Comparison of ENCODE assay signal across 17 cellular contexts in the genomic region with DNA sequence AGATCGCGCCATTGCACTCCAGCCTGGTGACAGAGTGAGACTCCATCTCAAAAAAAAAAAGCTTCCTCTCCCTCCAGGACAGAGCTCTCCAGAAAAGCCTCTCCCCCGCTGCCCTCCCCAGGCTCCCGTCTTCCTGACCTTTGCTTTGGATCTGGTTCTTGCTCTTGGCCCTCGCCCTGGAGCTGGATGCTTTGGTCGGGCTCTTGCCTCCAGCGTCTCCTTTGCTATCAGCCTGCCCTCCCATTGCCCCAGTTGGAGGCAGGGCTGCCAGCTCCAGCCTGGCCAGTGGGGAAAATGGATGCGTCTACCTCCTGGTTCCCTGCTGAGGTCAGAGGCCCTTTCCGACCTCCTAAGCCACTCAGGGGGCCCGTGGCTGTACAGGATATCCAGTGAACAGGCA. TPM values are rescaled to one million over a fixed set of nuclear protein-coding genes. Genes with fewer than 3 reads are reported as not detected.
DNase-seq lines count a peak whose midpoint lies in the region; ATAC-seq, FAIRE-seq and TF ChIP-seq lines count a peak whose summit lies in the region.
"Had no signal": no experiment of that assay in that cellular context is flagged by ENCODE, and none has a peak within 500 bp of the region (broad histone marks: within the 10 kb centered on the region; RNA-seq: fewer than 3 reads in every experiment).

No MANE protein-coding gene starts in this region.

- H3K9me3 ChIP-seq in right atrium auricular region (no peaks in the 10 kb centered on the region), left ventricle myocardium inferior (replicated peaks) (no peaks in the 10 kb centered on the region)

- peak; percentile 79 for DNase-seq in Right ventricle myocardium superior
- DNase-seq in right atrium auricular region (ENCODE audit: low spot score), result no peak
- peak; percentile 51 for DNase-seq in left ventricle myocardium inferior
- no peak for DNase-seq in sciatic nerve (ENCODE audit: low spot score)
- DNase-seq in KG1 (lab: John Stamatoyannopoulos, UW), result no peak
- DNase-seq in COR-L47 (lab: John Stamatoyannopoulos, UW), result no peak
- DNase-seq in RCC 7860 (ENCODE audit: low spot score), result no peak
- DNase-seq: CD8-positive, alpha-beta T cell; NCI-H1105 treated with DMSO at 0.1 percent for 48 hours; NCI-H226 had no signal

- intact Hi-C loops in Right ventricle myocardium superior (cut with DNase I) (no loop called here), left ventricle myocardium inferior (cut with micrococcal nuclease) (no loop called here), sciatic nerve (cut with DNase I) (no loop called here)

- TF ChIP-seq CTCF in right atrium auricular region (IDR thresholded peaks at IDR 0.05) (no peak), left ventricle myocardium inferior (IDR thresholded peaks at IDR 0.05; ENCODE audit: borderline replicate concordance) (no peak)

- FAIRE-seq in RCC 7860 (lab: Jason Lieb, UNC), result no peak
- FAIRE-seq: A204.1, D721Med, GM12891, GM18507, K562 had no signal

- H3K4me1 ChIP-seq in right atrium auricular region (no peaks in the 10 kb centered on the region), left ventricle myocardium inferior (peaks cover 25% of the 10 kb centered on the region)

- no peak overlapping the region for H3K4me3 ChIP-seq in right atrium auricular region
- no peak overlapping the region for H3K4me3 ChIP-seq in left ventricle myocardium inferior
- H3K4me3 ChIP-seq: K562 had no signal

- no peak overlapping the region for H3K27ac ChIP-seq in right atrium auricular region
- peak overlapping the region; percentile 69 for H3K27ac ChIP-seq in left ventricle myocardium inferior (replicated peaks)

- H3K27me3 ChIP-seq in right atrium auricular region, result peaks cover 0 to 3% of the 10 kb centered on the region in 2 donors
- peaks cover 24% of the 10 kb centered on the region for H3K27me3 ChIP-seq in left ventricle myocardium inferior (ENCODE audit: low read depth)

- H3K36me3 ChIP-seq in right atrium auricular region (no peaks in the 10 kb centered on the region), left ventricle myocardium inferior (no peaks in the 10 kb centered on the region)

- peak; percentile 90 for ATAC-seq in Right ventricle myocardium superior (ENCODE audit: poor library complexity)
- ATAC-seq in sciatic nerve, result peak; percentile 70
- ATAC-seq: CD8-positive, alpha-beta T cell; K562 had no signal

RNA-seq across cellular contexts. Expression of a gene that starts 35.9 kb away (rescaled TPM):
- total RNA-seq in Right ventricle myocardium superior (0.97 TPM), right atrium auricular region (1 to 10 TPM in 1 of 2 donors, under 1 TPM in 1; 0.48 to 4.2 TPM), left ventricle myocardium inferior (0.49 TPM), sciatic nerve (5.3 TPM)
- total RNA-seq: CD8-positive, alpha-beta T cell; H4; K562; SK-MEL-5 had no signal

RNA-seq across cellular contexts. Expression of a gene that starts 45.2 kb away (rescaled TPM):
- not detected for total RNA-seq in Right ventricle myocardium superior
- not detected for total RNA-seq in right atrium auricular region
- not detected for total RNA-seq in left ventricle myocardium inferior
- not detected for total RNA-seq in sciatic nerve
- total RNA-seq: CD8-positive, alpha-beta T cell; H4; K562; SK-MEL-5 had no signal

Comparison
In these comparisons a context has a peak if more than half of its experiments do, and no peak if none do; other contexts are left out.
1. DNase-seq: peak in Right ventricle myocardium superior (single experiment) and left ventricle myocardium inferior (single experiment); none in right atrium auricular region (single experiment), sciatic nerve (single experiment), KG1 (single experiment), COR-L47 (single experiment) and RCC 7860 (single experiment).